Comparison of ENCODE assay signal across 15 cellular contexts in genomic region chr5:55869847-55870246, GRCh38. TPM values are rescaled to one million over a fixed set of nuclear protein-coding genes. Genes with fewer than 3 reads are reported as not detected.
A peak's percentile ranks its signal among the peaks of the same experiment; 100 is the strongest.
DNase-seq lines count a peak whose midpoint lies in the region; ATAC-seq, FAIRE-seq and TF ChIP-seq lines count a peak whose summit lies in the region.
"Had no signal": no experiment of that assay in that cellular context is flagged by ENCODE, and none has a peak within 500 bp of the region (broad histone marks: within the 10 kb centered on the region; RNA-seq: fewer than 3 reads in every experiment).

No MANE protein-coding gene starts in this region.

- FAIRE-seq in A549 (lab: Jason Lieb, UNC), result no peak
- FAIRE-seq: GM12878, GM18507 had no signal

- H3K9me3 ChIP-seq in A549 (no peaks in the 10 kb centered on the region), esophagus muscularis mucosa (no peaks in the 10 kb centered on the region)
- H3K9me3 ChIP-seq: BLaER1 had no signal

- peak overlapping the region; percentile 66; the same call in 2 of the 3 replicates for H3K4me2 ChIP-seq in A549
- H3K4me2 ChIP-seq: BLaER1 had no signal

- POLR2A ChIA-PET in A549 (lab: Yijun Ruan, JAX) (no interaction called here), RWPE1 (lab: Yijun Ruan, JAX; ENCODE audit: low non-redundant PET) (interaction anchor here (0.6 kb wide), 1 partner anchor 10 kb away, joined by 3 read pairs; no protein-coding TSS in a partner anchor)

- no peaks in the 10 kb centered on the region for H3K79me2 ChIP-seq in ACC112 (ENCODE audit: control insufficient read depth, insufficient read depth, low read length, unreplicated experiment)

- H3K36me3 ChIP-seq in ACC112 (ENCODE audit: insufficient read depth, low read length) (no peaks in the 10 kb centered on the region), esophagus muscularis mucosa (no peaks in the 10 kb centered on the region)
- H3K36me3 ChIP-seq: BLaER1 had no signal

- H3K4me1 ChIP-seq in A549 (peaks cover 34% of the 10 kb centered on the region), ACC112 (ENCODE audit: control insufficient read depth, insufficient read depth, low read length, unreplicated experiment) (peaks cover 20% of the 10 kb centered on the region), esophagus muscularis mucosa (peaks cover 0 to 6% (median 0%) of the 10 kb centered on the region in 4 donors)
- H3K4me1 ChIP-seq: BLaER1 had no signal

- WGBS in A549 (ENCODE audit: missing lambda C conversion rate), result 95% methylated on average over 4 of the region's 4 CpGs
- 93% methylated on average over 4 of the region's 4 CpGs for WGBS in esophagus muscularis mucosa

- TF ChIP-seq EP300 in A549 (IDR thresholded peaks at IDR 0.05), result no peak
- no peak for TF ChIP-seq EP300 in esophagus muscularis mucosa (IDR thresholded peaks at IDR 0.05)

- H3K4me3 ChIP-seq in A549, result no peak overlapping the region
- H3K4me3 ChIP-seq in ACC112 (ENCODE audit: low read depth, low read length), result no peak overlapping the region
- no peak overlapping the region for H3K4me3 ChIP-seq in esophagus muscularis mucosa
- H3K4me3 ChIP-seq: BLaER1, GM12878 had no signal

- TF ChIP-seq CTCF in A549 (IDR thresholded peaks at IDR 0.05), result no peak
- no peak for TF ChIP-seq CTCF in RWPE1 (conservative IDR thresholded peaks at IDR 0.05; ENCODE audit: low read depth)
- no peak for TF ChIP-seq CTCF in esophagus muscularis mucosa (IDR thresholded peaks at IDR 0.05)

- no peak for TF ChIP-seq POLR2A in A549 (IDR thresholded peaks at IDR 0.05; ENCODE audit: low read length)
- TF ChIP-seq POLR2A in esophagus muscularis mucosa (IDR thresholded peaks at IDR 0.05; ENCODE audit: low read depth), result no peak

- H3K27ac ChIP-seq in A549 (peak overlapping the region; percentile 70 to 78), ACC112 (ENCODE audit: low read depth, low read length) (0 out of 2 replicates have a peak overlapping the region, but pooled peaks have one; percentile 2), RWPE1 (peak overlapping the region; percentile 57; the same call in 1 of the 2 replicates), epithelial cell of prostate (peak overlapping the region; percentile 85), esophagus muscularis mucosa (replicated peaks in 1 of 4) (no peak overlapping the region)
- H3K27ac ChIP-seq: BLaER1 had no signal

- no peak for TF ChIP-seq RAD21 in A549 (conservative IDR thresholded peaks at IDR 0.05 in 1 of 2, IDR thresholded peaks at IDR 0.05 in 1 of 2)

- no peak for ATAC-seq in A549
- ATAC-seq: GM12878 had no signal

- no peaks in the 10 kb centered on the region for H3K27me3 ChIP-seq in ACC112 (ENCODE audit: insufficient read depth, low read length)
- no peaks in the 10 kb centered on the region for H3K27me3 ChIP-seq in esophagus muscularis mucosa
- H3K27me3 ChIP-seq: BLaER1 had no signal

- CTCF ChIA-PET in A549 (lab: Yijun Ruan, JAX), result interaction anchor here (1.5 to 1.6 kb wide), 3 partner anchors 49 to 179 kb away, joined by 3 to 4 read pairs (median 3); no protein-coding TSS in a partner anchor
- CTCF ChIA-PET in RWPE1 (lab: Yijun Ruan, JAX), result interaction anchor here (0.6 to 1.4 kb wide), 4 partner anchors 11 to 649 kb away, joined by 3 to 5 read pairs (median 3); no protein-coding TSS in a partner anchor

- intact Hi-C loops in esophagus muscularis mucosa (cut with DNase I), result no loop called here

- DNase-seq in A549 (ENCODE audit: low read depth in 1 of 2, low spot score in 1 of 2) (no peak), RWPE1 (ENCODE audit: low spot score) (no peak), epithelial cell of prostate (ENCODE audit: low read depth, low spot score) (no peak), esophagus muscularis mucosa (ENCODE audit: extremely low spot score) (no peak), HCEC 1CT (no peak), NCI-H2029 (lab: John Stamatoyannopoulos, UW) (no peak)
- DNase-seq: AML-193; Calu3; CD4-positive, CD25-positive, alpha-beta regulatory T cell; DMS 273 treated with DMSO at 0.1 percent for 48 hours had no signal

- H2AFZ ChIP-seq in ACC112 (ENCODE audit: low read length, unreplicated experiment), result no peak overlapping the region

TF ChIP-seq in A549, 52 proteins besides CTCF, POLR2A, EP300 and RAD21:
- TF ChIP-seq ZC3H11A (IDR thresholded peaks at IDR 0.05), result no peak
- TF ChIP-seq KDM1A (IDR thresholded peaks at IDR 0.05; ENCODE audit: low read depth), result no peak
- TF ChIP-seq MYC (IDR thresholded peaks at IDR 0.05; ENCODE audit: borderline replicate concordance, low read length), result no peak
- TF ChIP-seq MAFK (IDR thresholded peaks at IDR 0.05; ENCODE audit: partially characterized antibody), result peak; percentile 76
- TF ChIP-seq PBX3 (IDR thresholded peaks at IDR 0.05), result no peak
- no peak for TF ChIP-seq FOSB (CRISPR knock-in tag; IDR thresholded peaks at IDR 0.05)
TF ChIP-seq in A549: peak in this region for 1.

RNA-seq across cellular contexts. Expression of gene IL31RA, which starts 18.7 kb away (rescaled TPM):
- polyA plus RNA-seq in A549 (2011; rRNA removed), result 2.0 and 2.2 TPM in 2 replicates
- polyA plus RNA-seq in A549 (2012; cell fraction: cytosol; rRNA removed), result 0.22 and 0.29 TPM in 2 replicates
- polyA plus RNA-seq in A549 (2012; cell fraction: nucleus; rRNA removed), result 0.14 and 0.37 TPM in 2 replicates
- 0.94 to 1.2 TPM (median 0.95 TPM) in 3 replicates for polyA plus RNA-seq in A549 (2017; fragmentation: RNase III; extraction: RNeasy Plus Mini Kit Qiagen cat#74134 plus additional on column Dnase treatment)
- 1.2 and 1.3 TPM in 2 replicates for polyA minus RNA-seq in A549 (2011; rRNA and poly(A)+ RNA removed)
- total RNA-seq in esophagus muscularis mucosa, result under 1 TPM in 2 of 4 donors, not detected in 2; 0.17 to 0.29 TPM
- total RNA-seq: CD4-positive, CD25-positive, alpha-beta regulatory T cell had no signal
- polyA plus RNA-seq: CD4-positive, CD25-positive, alpha-beta regulatory T cell; IgD-negative memory B cell had no signal

Comparison
In these comparisons a context has a peak if more than half of its experiments do, and no peak if none do; other contexts are left out.
1. H3K27ac ChIP-seq: peak in A549 (2 of 2), ACC112 (single experiment), RWPE1 (single experiment) and epithelial cell of prostate (single experiment); none in esophagus muscularis mucosa (0 of 4).